ENCODE assay signal across 8 cellular contexts in the genomic region with DNA sequence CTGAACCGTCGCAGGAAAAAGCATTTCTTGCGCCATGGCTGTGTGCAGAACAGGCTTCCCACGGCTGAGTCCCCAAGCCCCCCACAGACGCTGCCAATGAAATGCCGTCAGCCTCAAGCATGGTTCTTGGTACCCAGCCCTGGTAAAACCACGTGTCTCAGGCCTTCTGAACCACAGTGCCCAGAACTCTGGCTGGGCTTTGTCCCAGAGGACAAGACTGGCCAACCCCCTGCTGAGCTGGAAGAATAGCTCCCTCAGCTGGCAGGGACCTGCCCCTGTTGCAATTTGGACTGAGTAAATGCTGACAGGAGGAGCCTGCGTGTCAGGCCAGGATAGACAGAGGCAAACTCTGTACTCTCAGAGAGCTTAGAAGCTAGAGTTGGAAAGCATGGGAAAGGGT.
A peak's percentile ranks its signal among the peaks of the same experiment; 100 is the strongest.
DNase-seq lines count a peak whose midpoint lies in the region; ATAC-seq and TF ChIP-seq lines count a peak whose summit lies in the region.
"Not testable (repeated sequence)": the region's sequence is repeated elsewhere in the genome, so short reads cannot be mapped to it uniquely, and the experiment has no call there.

No MANE protein-coding gene starts in this region.

- not testable (repeated sequence) for H4K20me1 ChIP-seq in GM23248 (ENCODE audit: insufficient read depth); PC-9 (ENCODE audit: insufficient read depth); mammary epithelial cell (ENCODE audit: insufficient read depth, low read length)

- H3K4me1 Mint-ChIP-seq in nephron = not testable (repeated sequence)

- H3K9ac ChIP-seq in GM23248; mammary epithelial cell (ENCODE audit: insufficient read depth, low read length): not testable (repeated sequence)

- H3K79me2 ChIP-seq in GM23248 (ENCODE audit: insufficient read depth); PC-9 (ENCODE audit: low read depth); mammary epithelial cell (ENCODE audit: insufficient read depth, low read length): not testable (repeated sequence)

- peak; percentile 27 for DNase-seq in AG10803 (ENCODE audit: low read depth)
- peak; percentile 42 for DNase-seq in GM23248
- DNase-seq in PC-9, left colon: not testable (repeated sequence)
- peak; percentile 12 for DNase-seq in mammary epithelial cell
- peak; percentile 26 for DNase-seq in globus pallidus (ENCODE audit: low spot score)
- DNase-seq in upper lobe of right lung = peak; percentile 6

- not testable (repeated sequence) for H3K9me2 ChIP-seq in GM23248 (ENCODE audit: insufficient read depth); PC-9 (ENCODE audit: insufficient read depth)

- intact Hi-C loops in PC-9 (cut with micrococcal nuclease; ENCODE audit: unreplicated experiment); mammary epithelial cell (cut with micrococcal nuclease); left colon (cut with DNase I, micrococcal nuclease); upper lobe of right lung (cut with DNase I): not testable (repeated sequence)

- H3K27ac Mint-ChIP-seq in nephron = peak overlapping the region in 2 of 3 experiments; percentile 45 to 46

- not testable (repeated sequence) for TF ChIP-seq CTCF in AG10803 (conservative IDR thresholded peaks at IDR 0.05; ENCODE audit: low read length); PC-9 (conservative IDR thresholded peaks at IDR 0.05); nephron (IDR thresholded peaks at IDR 0.05; ENCODE audit: unreplicated experiment in 3 of 3); upper lobe of right lung (IDR thresholded peaks at IDR 0.05)
- peak in 1 of 2 donors; percentile 11 for TF ChIP-seq CTCF in mammary epithelial cell (conservative IDR thresholded peaks at IDR 0.05 in 1 of 2, IDR thresholded peaks at IDR 0.05 in 1 of 2; ENCODE audit: extremely low read depth in 1 of 2, insufficient read depth in 1 of 2, low read depth in 1 of 2, low read length in 2 of 2)

- H3K36me3 Mint-ChIP-seq in nephron (ENCODE audit: low read depth) = not testable (repeated sequence)

- not testable (repeated sequence) for H3F3A ChIP-seq in GM23248 (ENCODE audit: insufficient read depth)
- peaks cover 17% of the 10 kb centered on the region for H3F3A ChIP-seq in PC-9 (ENCODE audit: insufficient read depth, low read depth)

- CTCF ChIA-PET in PC-9 (lab: Charles Lee); mammary epithelial cell (lab: Charles Lee; ENCODE audit: low non-redundant PET): not testable (repeated sequence)

- H3K27me3 ChIP-seq in GM23248 (replicated peaks; ENCODE audit: insufficient read depth); PC-9 (ENCODE audit: insufficient read depth, low read depth); mammary epithelial cell (ENCODE audit: insufficient read depth, low read length); upper lobe of right lung: not testable (repeated sequence)

- H3K4me1 ChIP-seq in GM23248 (ENCODE audit: insufficient read depth) (peaks cover 12% of the 10 kb centered on the region), PC-9 (replicated peaks; ENCODE audit: insufficient read depth) (peaks cover 50% of the 10 kb centered on the region), mammary epithelial cell (ENCODE audit: insufficient read depth, low read length) (peaks cover 12% of the 10 kb centered on the region)
- not testable (repeated sequence) for H3K4me1 ChIP-seq in upper lobe of right lung

- 53 to 71% methylated on average over 1 of the region's 8 CpGs for WGBS in GM23248 (ENCODE audit: low coverage in 1 of 2, low lambda C conversion rate in 2 of 2, missing lambda C conversion rate in 2 of 2), 2 experiments
- 17% methylated on average over 1 of the region's 8 CpGs for WGBS in mammary epithelial cell (ENCODE audit: low coverage, missing lambda C conversion rate)

- not testable (repeated sequence) for H3K4me3 Mint-ChIP-seq in nephron

- peak overlapping the region; percentile 45 for H3K27ac ChIP-seq in GM23248
- peak overlapping the region; percentile 90 for H3K27ac ChIP-seq in PC-9
- H3K27ac ChIP-seq in mammary epithelial cell (ENCODE audit: insufficient read depth, low read depth, low read length); upper lobe of right lung: not testable (repeated sequence)

- dilution Hi-C loops in mammary epithelial cell (cut with HindIII; ENCODE audit: low sequenced_read_pairs) = not testable (repeated sequence)

- H3K27me3 Mint-ChIP-seq in nephron (ENCODE audit: low read depth) = peaks cover 11% of the 10 kb centered on the region

- in situ Hi-C loops in GM23248 (cut with MboI) = not testable (repeated sequence)
- in situ Hi-C loops in mammary epithelial cell (cut with MboI; ENCODE audit: low sequenced_read_pairs in 2 of 2) = loop anchor here in 1 of 2 donors (25.0 kb wide), 1 partner anchor 278 kb away; no protein-coding TSS in a partner anchor

- H3K9me3 ChIP-seq in GM23248 (ENCODE audit: low read depth); PC-9 (ENCODE audit: insufficient read depth, low read depth); mammary epithelial cell (replicated peaks; ENCODE audit: insufficient read depth, low read length); upper lobe of right lung: not testable (repeated sequence)

- ATAC-seq in left colon = peak; percentile 71
- ATAC-seq in upper lobe of right lung = peak; percentile 66

- H3K36me3 ChIP-seq in GM23248 (ENCODE audit: low read depth); PC-9 (ENCODE audit: low read depth); mammary epithelial cell (ENCODE audit: insufficient read depth, low read length); upper lobe of right lung: not testable (repeated sequence)

- POLR2A ChIA-PET in PC-9 (lab: Charles Lee; ENCODE audit: unreplicated experiment) = interaction anchor here (0.6 kb wide), 1 partner anchor 68 kb away, joined by 5 read pairs; no protein-coding TSS in a partner anchor

- BruUV-seq in PC-9 (replicated peaks; lab: Mats Ljungman, UMichigan) (TSS peak; percentile 81), mammary epithelial cell (replicated peaks; lab: Mats Ljungman, UMichigan) (TSS peak; percentile 99)

- H2AFZ ChIP-seq in GM23248; PC-9; mammary epithelial cell (ENCODE audit: low read depth, low read length): not testable (repeated sequence)

- H3K4me3 ChIP-seq in AG10803 (ENCODE audit: low read length); GM23248; PC-9; mammary epithelial cell (replicated peaks in 1 of 3; ENCODE audit: insufficient read depth in 1 of 3, low read depth in 2 of 3, low read length in 3 of 3); upper lobe of right lung: not testable (repeated sequence)

- peak overlapping the region; percentile 10 for H3K4me2 ChIP-seq in GM23248 (ENCODE audit: unreplicated experiment)
- peak overlapping the region; percentile 62 for H3K4me2 ChIP-seq in PC-9
- H3K4me2 ChIP-seq in mammary epithelial cell (ENCODE audit: insufficient read depth, low read depth, low read length) = not testable (repeated sequence)

- H3K9me3 Mint-ChIP-seq in nephron = not testable (repeated sequence)
